9 cellular contexts compared by ENCODE assay signal in the genomic region with DNA sequence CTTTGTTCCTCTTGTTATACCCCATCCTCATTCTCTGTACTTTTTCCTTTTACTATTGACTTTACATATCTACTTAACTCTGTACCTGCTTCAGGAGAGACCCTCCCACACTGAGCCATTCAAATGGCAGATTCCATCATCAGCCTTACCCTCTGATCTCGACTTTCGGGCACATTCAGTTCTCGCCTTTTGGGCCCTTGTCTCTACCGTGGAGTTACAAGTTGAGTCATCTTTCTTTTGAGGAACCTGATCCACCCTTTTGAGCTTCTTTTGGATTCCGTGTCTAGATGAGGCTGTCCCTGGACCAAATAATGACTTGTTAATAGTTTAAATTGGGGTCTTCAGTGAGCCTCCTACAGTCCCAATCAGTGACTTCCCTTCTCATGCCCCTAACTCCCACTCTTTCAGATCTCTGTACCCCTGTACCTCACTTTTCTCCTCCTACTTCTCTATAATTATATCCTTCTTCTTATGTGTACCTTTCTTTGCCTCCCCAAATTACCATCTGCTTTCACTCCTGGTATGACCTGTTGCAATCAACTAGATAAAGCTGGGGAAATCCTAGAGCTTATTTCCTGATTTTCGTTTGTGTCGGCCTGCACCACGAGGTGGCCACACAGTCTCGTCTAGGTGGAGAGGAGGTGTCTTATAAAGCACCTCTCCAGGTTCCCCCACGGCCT. TPM values are rescaled to one million over a fixed set of nuclear protein-coding genes. Genes with fewer than 3 reads are reported as not detected.
A peak's percentile ranks its signal among the peaks of the same experiment; 100 is the strongest.
DNase-seq lines count a peak whose midpoint lies in the region; ATAC-seq and TF ChIP-seq lines count a peak whose summit lies in the region.
"Had no signal": no experiment of that assay in that cellular context is flagged by ENCODE, and none has a peak within 500 bp of the region (broad histone marks: within the 10 kb centered on the region; RNA-seq: fewer than 3 reads in every experiment).

No MANE protein-coding gene starts in this region.

- in situ Hi-C loops in transverse colon (cut with MboI; ENCODE audit: low pct_ligation_motif_present in 1 of 4, low pct_unique_long_range_greater_than_20kb in 1 of 4, low sequenced_read_pairs in 3 of 4) = loop anchor here in 2 of 4 donors (25.0 kb wide), 1 partner anchor 410 kb away; no protein-coding TSS in a partner anchor

- H3K9me3 ChIP-seq in SJCRH30 (replicated peaks) (no peaks in the 10 kb centered on the region), transverse colon (no peaks in the 10 kb centered on the region)

- H3K27ac Mint-ChIP-seq in activated naive CD8-positive, alpha-beta T cell treated with anti-CD3 and anti-CD28 coated beads, Interleukin-2, amount 10 ng/mL, durations not matched to agents 7 days and 5 days = peak overlapping the region; percentile 76

- H3K36me3 ChIP-seq in SJCRH30 (no peaks in the 10 kb centered on the region), transverse colon (peaks cover 0 to 71% (median 19%) of the 10 kb centered on the region in 4 donors)

- TF ChIP-seq CTCF in transverse colon (IDR thresholded peaks at IDR 0.05) = no peak

- H3K4me3 Mint-ChIP-seq in activated naive CD8-positive, alpha-beta T cell treated with anti-CD3 and anti-CD28 coated beads, Interleukin-2, amount 10 ng/mL, durations not matched to agents 7 days and 5 days = no peak overlapping the region

- peak; percentile 55 for ATAC-seq in GM18498 (IDR thresholded peaks at IDR 0.05; ENCODE audit: unreplicated experiment)
- ATAC-seq in GM21360 (IDR thresholded peaks at IDR 0.05; ENCODE audit: unreplicated experiment) = peak; percentile 64
- peak; percentile 69 for ATAC-seq in HG03432 (IDR thresholded peaks at IDR 0.05; ENCODE audit: unreplicated experiment)
- no peak for ATAC-seq in activated naive CD8-positive, alpha-beta T cell treated with anti-CD3 and anti-CD28 coated beads, Interleukin-2, amount 10 ng/mL, durations not matched to agents 7 days and 5 days (ENCODE audit: low read depth)

- H3K9me3 Mint-ChIP-seq in activated naive CD8-positive, alpha-beta T cell treated with anti-CD3 and anti-CD28 coated beads, Interleukin-2, amount 10 ng/mL, durations not matched to agents 7 days and 5 days = peaks cover 5% of the 10 kb centered on the region

- TF ChIP-seq POLR2A in transverse colon (IDR thresholded peaks at IDR 0.05) = no peak

- H3K4me1 ChIP-seq in SJCRH30 (no peaks in the 10 kb centered on the region), transverse colon (no peaks in the 10 kb centered on the region)

- POLR2A ChIA-PET in activated naive CD8-positive, alpha-beta T cell treated with anti-CD3 and anti-CD28 coated beads, Interleukin-2, amount 10 ng/mL, durations not matched to agents 7 days and 5 days (lab: Charles Lee) = no interaction called here

- 90 to 96% methylated on average over 5 to 10 of the region's 10 CpGs for WGBS in transverse colon (ENCODE audit: low coverage in 1 of 2), 2 donors

- H3K4me3 ChIP-seq in SJCRH30 = no peak overlapping the region
- no peak overlapping the region for H3K4me3 ChIP-seq in transverse colon

- H3K27me3 Mint-ChIP-seq in activated naive CD8-positive, alpha-beta T cell treated with anti-CD3 and anti-CD28 coated beads, Interleukin-2, amount 10 ng/mL, durations not matched to agents 7 days and 5 days = no peaks in the 10 kb centered on the region

- intact Hi-C loops in transverse colon (cut with DNase I; ENCODE audit: low total_unique reads) = no loop called here

- peaks cover 26% of the 10 kb centered on the region for H3K4me1 Mint-ChIP-seq in activated naive CD8-positive, alpha-beta T cell treated with anti-CD3 and anti-CD28 coated beads, Interleukin-2, amount 10 ng/mL, durations not matched to agents 7 days and 5 days

- no peak overlapping the region for H3K27ac ChIP-seq in SJCRH30
- H3K27ac ChIP-seq in transverse colon = no peak overlapping the region

- no peak for DNase-seq in activated naive CD8-positive, alpha-beta T cell treated with anti-CD3 and anti-CD28 coated beads, Interleukin-2, amount 10 ng/mL, durations not matched to agents 7 days and 5 days
- no peak for DNase-seq in cerebellar nuclear complex (lab: John Stamatoyannopoulos, UW)
- no peak for DNase-seq in SJCRH30
- no peak for DNase-seq in NCI-H2171 (lab: John Stamatoyannopoulos, UW)
- DNase-seq in transverse colon = no peak
- DNase-seq: NCI-H187 treated with DMSO at 0.1 percent for 48 hours had no signal

- no peaks in the 10 kb centered on the region for H3K27me3 ChIP-seq in SJCRH30
- H3K27me3 ChIP-seq in transverse colon = no peaks in the 10 kb centered on the region

- no peak for TF ChIP-seq EP300 in transverse colon (IDR thresholded peaks at IDR 0.05; ENCODE audit: low read depth)

- H3K36me3 Mint-ChIP-seq in activated naive CD8-positive, alpha-beta T cell treated with anti-CD3 and anti-CD28 coated beads, Interleukin-2, amount 10 ng/mL, durations not matched to agents 7 days and 5 days = peaks cover 75% of the 10 kb centered on the region

RNA-seq across cellular contexts. Expression of gene SP110, which starts 17.2 kb away (rescaled TPM):
- 100 to 1,000 TPM; 153 to 158 TPM for total RNA-seq in activated naive CD8-positive, alpha-beta T cell treated with anti-CD3 and anti-CD28 coated beads, Interleukin-2, amount 10 ng/mL, durations not matched to agents 7 days and 5 days
- total RNA-seq in SJCRH30 (2014; rRNA removed; shearing (Covaris generic)) = 2.8 and 3.0 TPM in 2 replicates
- total RNA-seq in transverse colon = 10 to 100 TPM; 15.0 to 38.4 (median 29.5) TPM

RNA-seq across cellular contexts. Expression of gene SP140, which starts 23.0 kb away (rescaled TPM):
- 10 to 100 TPM; 58.7 to 61.4 TPM for total RNA-seq in activated naive CD8-positive, alpha-beta T cell treated with anti-CD3 and anti-CD28 coated beads, Interleukin-2, amount 10 ng/mL, durations not matched to agents 7 days and 5 days
- 0.12 and 0.25 TPM in 2 replicates for total RNA-seq in SJCRH30 (2014; rRNA removed; shearing (Covaris generic))
- 10 to 100 TPM in 1 of 4 donors, 1 to 10 TPM in 3; 2.6 to 12.7 (median 7.3) TPM for total RNA-seq in transverse colon

Comparison
In these comparisons a context has a peak if more than half of its experiments do, and no peak if none do; other contexts are left out.
1. RNA of gene SP140, which starts 23.0 kb away (total RNA-seq): 58.7 to 61.4 TPM in activated naive CD8-positive, alpha-beta T cell treated with anti-CD3 and anti-CD28 coated beads, Interleukin-2, amount 10 ng/mL, durations not matched to agents 7 days and 5 days; 2.6 to 12.7 TPM in transverse colon and 0.12 to 0.25 TPM in SJCRH30; every median in the first group is over 4 times any median in the second.